Comparison of ENCODE assay signal across 9 cellular contexts in the genomic region with DNA sequence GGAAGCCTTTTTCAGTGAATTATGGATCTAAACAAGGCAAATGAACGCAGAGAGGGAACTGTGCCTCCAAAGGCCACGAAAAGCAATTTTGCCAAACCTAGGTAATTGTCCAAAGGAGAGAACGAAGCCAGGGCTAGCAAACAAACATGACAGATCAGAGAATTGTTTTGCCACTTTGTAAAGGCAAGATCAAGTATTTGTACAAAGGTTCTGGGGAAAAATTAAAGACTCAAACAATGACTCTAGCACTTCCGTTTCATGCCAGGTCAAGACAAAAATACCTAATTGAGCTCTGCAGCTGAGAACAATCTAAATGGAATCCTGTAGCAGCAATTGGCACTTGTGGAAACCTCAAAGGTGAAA. TPM values are rescaled to one million over a fixed set of nuclear protein-coding genes. Genes with fewer than 3 reads are reported as not detected.
DNase-seq lines count a peak whose midpoint lies in the region; ATAC-seq and TF ChIP-seq lines count a peak whose summit lies in the region.
"Had no signal": no experiment of that assay in that cellular context is flagged by ENCODE, and none has a peak within 500 bp of the region (broad histone marks: within the 10 kb centered on the region; RNA-seq: fewer than 3 reads in every experiment).

No MANE protein-coding gene starts in this region.

- no peak overlapping the region for H3K4me2 ChIP-seq in parathyroid adenoma (ENCODE audit: low read length)

- WGBS in adipose tissue, 3 donors, result 39 to 65% (median 58%) methylated on average over 4 of the region's 4 CpGs

- DNase-seq in NAMALWA (ENCODE audit: low spot score), result no peak
- no peak for DNase-seq in central memory CD4-positive, alpha-beta T cell
- DNase-seq in GM20000 (ENCODE audit: low spot score), result no peak
- no peak for DNase-seq in activated T-cell treated with anti-CD3 and anti-CD28 coated beads for 4 hours

- TF ChIP-seq CTCF in parathyroid adenoma (IDR thresholded peaks at IDR 0.05), result no peak
- TF ChIP-seq CTCF in GM20000 (IDR thresholded peaks at IDR 0.05; ENCODE audit: extremely low read depth, missing control alignments), result no peak

- peaks cover 9% of the 10 kb centered on the region for H3K4me1 ChIP-seq in parathyroid adenoma

- H3K27me3 ChIP-seq in parathyroid adenoma (ENCODE audit: control insufficient read depth, insufficient read depth, low read length), result no peaks in the 10 kb centered on the region

- peak overlapping the region; percentile 28 for H3K27ac ChIP-seq in adipose tissue (ENCODE audit: low read depth, low read length)
- peak overlapping the region; percentile 36 for H3K27ac ChIP-seq in parathyroid adenoma

- H3K36me3 ChIP-seq in parathyroid adenoma (ENCODE audit: control insufficient read depth, insufficient read depth, low read length), result no peaks in the 10 kb centered on the region

- no peak overlapping the region for H3K9ac ChIP-seq in parathyroid adenoma

- no peaks in the 10 kb centered on the region for H3K9me3 ChIP-seq in parathyroid adenoma (ENCODE audit: control insufficient read depth, low read length)
- H3K9me3 ChIP-seq: mucosa of descending colon had no signal

- ATAC-seq in GM18511 (IDR thresholded peaks at IDR 0.05; ENCODE audit: unreplicated experiment), result peak; percentile 32
- ATAC-seq in HG03060 (IDR thresholded peaks at IDR 0.05; ENCODE audit: low read depth, unreplicated experiment), result peak; percentile 21

- H2AFZ ChIP-seq in parathyroid adenoma, result no peak overlapping the region

- peaks cover 41% of the 10 kb centered on the region for H3K79me2 ChIP-seq in parathyroid adenoma

- no peak overlapping the region for H3K4me3 ChIP-seq in parathyroid adenoma (ENCODE audit: low read depth, low read length)
- H3K4me3 ChIP-seq: mucosa of descending colon had no signal

RNA-seq across cellular contexts. Expression of gene RBM47, which starts 8.5 kb away (rescaled TPM):
- polyA plus RNA-seq in adipose tissue, result 10 to 100 TPM in 2 of 3 donors, 1 to 10 TPM in 1; 8.9 to 15.5 (median 11.5) TPM
